Comparison of ENCODE assay signal across 8 cellular contexts in genomic region chr1:46687095-46687659, GRCh38. TPM values are rescaled to one million over a fixed set of nuclear protein-coding genes. Genes with fewer than 3 reads are reported as not detected.
DNase-seq lines count a peak whose midpoint lies in the region; ATAC-seq and TF ChIP-seq lines count a peak whose summit lies in the region.

No MANE protein-coding gene starts in this region.

- H3K27me3 Mint-ChIP-seq in HFFc6 (ENCODE audit: insufficient read depth): no peaks in the 10 kb centered on the region; the same call in 1 of the 2 replicates
- H3K27me3 Mint-ChIP-seq in stimulated activated naive B cell treated with anti-CD40 and anti-IgM and Interleukin-4, amounts not matched to agents 10 μg/mL and 1 μg/mL and 100 μg/mL, for 72 hours: no peaks in the 10 kb centered on the region

- H3K27ac Mint-ChIP-seq in HFFc6: no peak overlapping the region
- H3K27ac Mint-ChIP-seq in stimulated activated naive B cell treated with anti-CD40 and anti-IgM and Interleukin-4, amounts not matched to agents 10 μg/mL and 1 μg/mL and 100 μg/mL, for 72 hours: no peak overlapping the region

- H4K20me1 ChIP-seq in BLaER1: peaks cover 22% of the 10 kb centered on the region

- no peaks in the 10 kb centered on the region for H3K27me3 ChIP-seq in BLaER1

- H3K36me3 Mint-ChIP-seq in HFFc6 (ENCODE audit: low read depth): peaks cover 20% of the 10 kb centered on the region; the same call in 1 of the 2 replicates
- peaks cover 50 to 52% of the 10 kb centered on the region in 2 donors for H3K36me3 Mint-ChIP-seq in stimulated activated naive B cell treated with anti-CD40 and anti-IgM and Interleukin-4, amounts not matched to agents 10 μg/mL and 1 μg/mL and 100 μg/mL, for 72 hours

- DNase-seq in LoVo (ENCODE audit: low spot score) (peak; percentile 79), caudate nucleus (lab: John Stamatoyannopoulos, UW) (peak in 16 of 61 donors; percentile 2 to 83 (median 20)), mucosa of gallbladder (ENCODE audit: low spot score) (peak; percentile 83), HFFc6 (no peak), NCI-H748 treated with DMSO at 0.1 percent for 48 hours (lab: John Stamatoyannopoulos, UW) (no peak)
- DNase-seq in stimulated activated naive B cell treated with anti-CD40 and anti-IgM and Interleukin-4, amounts not matched to agents 10 μg/mL and 1 μg/mL and 100 μg/mL, for 72 hours: no peak

- no peak overlapping the region for H3K4me3 ChIP-seq in BLaER1

- TF ChIP-seq CTCF in HFFc6 (IDR thresholded peaks at IDR 0.05): no peak

- H3K36me3 ChIP-seq in BLaER1: peaks cover 100% of the 10 kb centered on the region

- ATAC-seq in HG03280 (IDR thresholded peaks at IDR 0.05; ENCODE audit: unreplicated experiment): no peak
- ATAC-seq in stimulated activated naive B cell treated with anti-CD40 and anti-IgM and Interleukin-4, amounts not matched to agents 10 μg/mL and 1 μg/mL and 100 μg/mL, for 72 hours (replicated peaks): no peak

- H3K9me3 ChIP-seq in BLaER1: no peaks in the 10 kb centered on the region

- H3K27ac ChIP-seq in BLaER1 (no peak overlapping the region; the same call in 1 of the 2 replicates), caudate nucleus (ENCODE audit: low read depth, low read length) (peak overlapping the region; percentile 40)

- H3K4me1 ChIP-seq in BLaER1: peaks cover 20% of the 10 kb centered on the region

- H3K4me3 Mint-ChIP-seq in HFFc6: no peak overlapping the region
- no peak overlapping the region for H3K4me3 Mint-ChIP-seq in stimulated activated naive B cell treated with anti-CD40 and anti-IgM and Interleukin-4, amounts not matched to agents 10 μg/mL and 1 μg/mL and 100 μg/mL, for 72 hours

- no peaks in the 10 kb centered on the region for H3K9me3 Mint-ChIP-seq in HFFc6
- no peaks in the 10 kb centered on the region for H3K9me3 Mint-ChIP-seq in stimulated activated naive B cell treated with anti-CD40 and anti-IgM and Interleukin-4, amounts not matched to agents 10 μg/mL and 1 μg/mL and 100 μg/mL, for 72 hours

- H3K4me2 ChIP-seq in BLaER1: peak overlapping the region; percentile 13; the same call in 1 of the 2 replicates

- no peak overlapping the region for H3K9ac ChIP-seq in BLaER1

- peaks cover 15% of the 10 kb centered on the region for H3K4me1 Mint-ChIP-seq in HFFc6 (ENCODE audit: low read depth)
- H3K4me1 Mint-ChIP-seq in stimulated activated naive B cell treated with anti-CD40 and anti-IgM and Interleukin-4, amounts not matched to agents 10 μg/mL and 1 μg/mL and 100 μg/mL, for 72 hours: peaks cover 10 to 20% of the 10 kb centered on the region in 2 donors

RNA-seq across cellular contexts. Expression of gene TEX38, which starts 15.5 kb away (rescaled TPM):
- 0.35 TPM for total RNA-seq in mucosa of gallbladder
- total RNA-seq in HFFc6 (2021; fragmentation: NEBNext Ultra II Directional; extraction: Animal tissue kit (Norgen Biotek cat#: 25700)): under 1 TPM in 1 of 6 experiments, not detected in 5; 0.24 TPM

RNA-seq across cellular contexts. Expression of gene ATPAF1, which starts 19.0 kb away (rescaled TPM):
- total RNA-seq in mucosa of gallbladder: 60.5 TPM
- 10 to 100 TPM; 32.7 to 42.9 (median 41.5) TPM for total RNA-seq in HFFc6 (2021; fragmentation: NEBNext Ultra II Directional; extraction: Animal tissue kit (Norgen Biotek cat#: 25700))

RNA-seq across cellular contexts. Expression of gene EFCAB14, which starts 31.7 kb away (rescaled TPM):
- 128 TPM for total RNA-seq in mucosa of gallbladder
- 10 to 100 TPM; 60.6 to 69.7 (median 66.4) TPM for total RNA-seq in HFFc6 (2021; fragmentation: NEBNext Ultra II Directional; extraction: Animal tissue kit (Norgen Biotek cat#: 25700))

Comparison
In these comparisons a context has a peak if more than half of its experiments do, and no peak if none do; other contexts are left out.
1. DNase-seq: peak in LoVo (single experiment) and mucosa of gallbladder (single experiment); none in HFFc6 (single experiment), NCI-H748 treated with DMSO at 0.1 percent for 48 hours (single experiment) and stimulated activated naive B cell treated with anti-CD40 and anti-IgM and Interleukin-4, amounts not matched to agents 10 μg/mL and 1 μg/mL and 100 μg/mL, for 72 hours (single experiment).